Comparison of ENCODE assay signal across 19 cellular contexts in the genomic region with DNA sequence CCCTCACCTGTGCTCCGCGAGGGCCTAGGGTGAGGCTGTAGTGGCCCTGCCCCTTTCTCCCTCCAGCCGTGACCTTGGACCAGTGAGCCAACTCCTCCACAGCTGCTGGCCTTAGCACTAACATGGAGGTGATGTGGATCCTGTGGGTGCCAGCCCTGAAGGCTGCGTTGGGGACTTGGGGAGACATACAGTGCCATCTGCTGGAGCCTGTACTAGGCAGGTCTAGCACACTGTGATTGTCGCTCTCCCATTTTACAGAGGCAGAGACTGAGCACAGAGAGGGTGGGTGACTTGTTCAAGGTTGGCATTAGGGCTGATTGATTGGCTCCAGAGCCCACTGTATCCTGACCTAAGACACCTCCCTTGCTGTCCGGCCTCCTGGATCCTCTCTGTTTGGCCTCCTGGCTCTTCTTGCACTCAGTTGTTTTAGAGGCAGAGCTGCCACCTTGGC.
A peak's percentile ranks its signal among the peaks of the same experiment; 100 is the strongest.
DNase-seq lines count a peak whose midpoint lies in the region; ATAC-seq and TF ChIP-seq lines count a peak whose summit lies in the region.
"Had no signal": no experiment of that assay in that cellular context is flagged by ENCODE, and none has a peak within 500 bp of the region (broad histone marks: within the 10 kb centered on the region; RNA-seq: fewer than 3 reads in every experiment).

No MANE protein-coding gene starts in this region.

- H3K9ac ChIP-seq in BLaER1 treated with 17β-estradiol and CSF1 and Interleukin-3, amounts not matched to agents 10 nM and 100 nM, result peak overlapping the region in 9 of 11 experiments; percentile 24 to 67 (median 54); a peak in 12 of 22 replicates

- H3K27me3 ChIP-seq in BLaER1 treated with 17β-estradiol and CSF1 and Interleukin-3, amounts not matched to agents 10 nM and 100 nM, result no peaks in the 10 kb centered on the region
- no peaks in the 10 kb centered on the region for H3K27me3 ChIP-seq in WERI-Rb-1 (ENCODE audit: insufficient read depth, low read depth, severe bottlenecking)
- H3K27me3 ChIP-seq: esophagus squamous epithelium, hepatocyte, upper lobe of left lung had no signal

- H3K36me3 ChIP-seq in BLaER1 treated with 17β-estradiol and CSF1 and Interleukin-3, amounts not matched to agents 10 nM and 100 nM, result peaks cover 0 to 47% (median 17%) of the 10 kb centered on the region in 11 experiments; a peak in 14 of 22 replicates
- no peaks in the 10 kb centered on the region for H3K36me3 ChIP-seq in WERI-Rb-1

- peaks cover 0 to 56% (median 8%) of the 10 kb centered on the region in 11 experiments; a peak in 6 of 22 replicates for H4K20me1 ChIP-seq in BLaER1 treated with 17β-estradiol and CSF1 and Interleukin-3, amounts not matched to agents 10 nM and 100 nM

- H3K27ac ChIP-seq in BLaER1 treated with 17β-estradiol and CSF1 and Interleukin-3, amounts not matched to agents 10 nM and 100 nM, result peak overlapping the region in 8 of 11 experiments; percentile 53 to 75 (median 70); a peak in 17 of 22 replicates
- no peak overlapping the region for H3K27ac ChIP-seq in WERI-Rb-1
- H3K27ac ChIP-seq: C4-2B, esophagus squamous epithelium, hepatocyte, upper lobe of left lung had no signal

- peaks cover 39 to 91% (median 81%) of the 10 kb centered on the region in 10 experiments for H3K4me1 ChIP-seq in BLaER1 treated with 17β-estradiol and CSF1 and Interleukin-3, amounts not matched to agents 10 nM and 100 nM

- H3K4me1 Mint-ChIP-seq in memory B cell, result peaks cover 16% of the 10 kb centered on the region

- peak overlapping the region in 1 of 10 experiments; percentile 36; a peak in 1 of 20 replicates for H3K4me3 ChIP-seq in BLaER1 treated with 17β-estradiol and CSF1 and Interleukin-3, amounts not matched to agents 10 nM and 100 nM
- H3K4me3 ChIP-seq in WERI-Rb-1 (ENCODE audit: low read depth, low read length), result no peak overlapping the region
- H3K4me3 ChIP-seq: esophagus squamous epithelium, hepatocyte, upper lobe of left lung had no signal

- no peaks in the 10 kb centered on the region for H3K9me3 ChIP-seq in BLaER1 treated with 17β-estradiol and CSF1 and Interleukin-3, amounts not matched to agents 10 nM and 100 nM (replicated peaks in 1 of 11)
- no peaks in the 10 kb centered on the region for H3K9me3 ChIP-seq in WERI-Rb-1 (ENCODE audit: severe bottlenecking)
- H3K9me3 ChIP-seq: esophagus squamous epithelium, upper lobe of left lung had no signal

- no peak overlapping the region for H3K4me3 Mint-ChIP-seq in memory B cell

- peak; percentile 45 for ATAC-seq in memory B cell (ENCODE audit: low read depth)
- no peak for ATAC-seq in HG03342 (IDR thresholded peaks at IDR 0.05; ENCODE audit: unreplicated experiment)
- ATAC-seq: left colon had no signal

- no peaks in the 10 kb centered on the region for H3K27me3 Mint-ChIP-seq in memory B cell

- no peak overlapping the region for H3K27ac Mint-ChIP-seq in memory B cell

- no peak for DNase-seq in WERI-Rb-1
- no peak for DNase-seq in memory B cell (ENCODE audit: low spot score in 2 of 2)
- no peak for DNase-seq in NCI-H2081 treated with DMSO at 0.1 percent for 48 hours (lab: John Stamatoyannopoulos, UW)
- DNase-seq in DMS153 (lab: John Stamatoyannopoulos, UW), result no peak
- DNase-seq in effector CD8-positive, alpha-beta T cell (lab: John Stamatoyannopoulos, UW), result no peak
- DNase-seq: activated CD4-positive, CD25-positive, alpha-beta regulatory T cell; activated T-cell treated with anti-CD3 and anti-CD28 coated beads for 4 hours; amniotic stem cell; cortex of kidney; esophagus squamous epithelium; HCEC 1CT; stimulated activated CD4-positive, alpha-beta T cell treated with anti-CD3 and anti-CD28 coated beads, Interleukin-1b, Interleukin-23, amount 100 ng/mL, for 48 hours; upper lobe of left lung had no signal

- H3K4me2 ChIP-seq in BLaER1 treated with 17β-estradiol and CSF1 and Interleukin-3, amounts not matched to agents 10 nM and 100 nM, result peak overlapping the region; percentile 74 to 94 (median 85)
- H3K4me2 ChIP-seq: hepatocyte had no signal

- H3K9me3 Mint-ChIP-seq in memory B cell, result no peaks in the 10 kb centered on the region

- peak; percentile 52 for TF ChIP-seq CTCF in GM12873 (IDR thresholded peaks at IDR 0.05; ENCODE audit: insufficient read depth, low read depth, low read length, missing control alignments)
- 0 out of 2 replicates have a peak, but pooled peaks have one; percentile 3 for TF ChIP-seq CTCF in WERI-Rb-1 (IDR thresholded peaks at IDR 0.05; ENCODE audit: low read depth, low read length)

- H3K36me3 Mint-ChIP-seq in memory B cell, result no peaks in the 10 kb centered on the region
